ENCODE assay signal across 9 cellular contexts in the genomic region with DNA sequence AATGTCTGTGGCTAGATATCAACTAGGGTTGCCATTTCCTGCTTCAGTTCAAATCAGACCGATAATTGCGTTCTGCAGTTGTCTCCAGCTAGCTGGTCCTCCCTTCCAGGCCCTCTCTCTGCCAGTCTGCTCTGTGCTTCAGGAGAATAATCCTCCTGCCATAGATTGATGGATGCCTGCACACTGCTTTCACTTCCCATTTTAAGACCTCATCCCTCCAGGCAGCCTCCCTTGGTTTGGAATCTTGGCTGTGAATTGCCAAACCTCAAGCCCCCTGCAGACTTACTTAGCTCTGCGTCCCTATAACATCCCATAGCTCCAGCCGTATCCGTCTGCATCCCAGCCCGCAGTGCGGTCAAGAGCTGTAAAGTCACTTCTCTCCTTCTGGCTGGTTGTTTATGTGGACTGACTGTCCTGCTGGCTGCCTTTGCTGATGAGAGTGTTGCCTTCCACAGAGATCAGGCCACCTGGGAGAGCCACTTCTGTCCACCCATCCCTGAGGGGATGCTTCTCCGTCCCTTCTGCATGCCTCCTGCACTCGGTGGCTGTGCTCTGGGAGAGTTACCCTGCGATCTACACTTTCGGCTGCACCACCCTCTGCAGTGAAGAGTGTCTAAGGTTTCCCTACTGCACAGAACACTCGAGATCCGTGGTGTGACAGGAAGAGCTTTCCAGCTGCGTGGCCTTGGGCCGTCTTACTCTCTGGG. TPM values are rescaled to one million over a fixed set of nuclear protein-coding genes. Genes with fewer than 3 reads are reported as not detected.
DNase-seq lines count a peak whose midpoint lies in the region; ATAC-seq and TF ChIP-seq lines count a peak whose summit lies in the region.
"Had no signal": no experiment of that assay in that cellular context is flagged by ENCODE, and none has a peak within 500 bp of the region (broad histone marks: within the 10 kb centered on the region; RNA-seq: fewer than 3 reads in every experiment).

No MANE protein-coding gene starts in this region.

- no peaks in the 10 kb centered on the region for H3K36me3 Mint-ChIP-seq in IgD-negative memory B cell
- no peaks in the 10 kb centered on the region for H3K36me3 Mint-ChIP-seq in activated T-helper 1 cell treated with anti-CD3 and anti-CD28 coated beads, Interleukin-12 subunit alpha, Interleukin-12 subunit beta, Interleukin-2, Interleukin-4 antibody, amounts not matched to agents 30 ng/mL and 10 ng/mL and 1 ng/mL, durations not matched to agents 14 hours and 24 hours and 36 hours (ENCODE audit: low read depth)

- 76% methylated on average over 15 of the region's 15 CpGs for WGBS in lung, 2 donors

- H3K4me3 Mint-ChIP-seq in IgD-negative memory B cell, result peak overlapping the region in 2 of 4 donors; percentile 49 to 57
- H3K4me3 Mint-ChIP-seq in activated T-helper 1 cell treated with anti-CD3 and anti-CD28 coated beads, Interleukin-12 subunit alpha, Interleukin-12 subunit beta, Interleukin-2, Interleukin-4 antibody, amounts not matched to agents 30 ng/mL and 10 ng/mL and 1 ng/mL, durations not matched to agents 14 hours and 24 hours and 36 hours, result peak overlapping the region; percentile 48

- ATAC-seq in lung (ENCODE audit: insufficient read depth, low FRiP score), result no peak
- ATAC-seq in GM18502 (IDR thresholded peaks at IDR 0.05; ENCODE audit: poor library complexity, unreplicated experiment), result no peak
- no peak for ATAC-seq in HG03432 (IDR thresholded peaks at IDR 0.05; ENCODE audit: unreplicated experiment)

- DNase-seq in activated T-helper 1 cell treated with anti-CD3 and anti-CD28 coated beads, Interleukin-12 subunit alpha, Interleukin-12 subunit beta, Interleukin-2, Interleukin-4 antibody, amounts not matched to agents 30 ng/mL and 10 ng/mL and 1 ng/mL, durations not matched to agents 14 hours and 24 hours and 36 hours (ENCODE audit: low spot score), result no peak
- no peak for DNase-seq in lung (ENCODE audit: low spot score)
- no peak for DNase-seq in HCEC 1CT
- no peak for DNase-seq in HuH-7.5 (ENCODE audit: low spot score)

- H3K4me1 ChIP-seq in ACC112 (ENCODE audit: control insufficient read depth, insufficient read depth, low read length, unreplicated experiment), result peaks cover 82% of the 10 kb centered on the region
- peaks cover 11 to 31% of the 10 kb centered on the region in 2 donors for H3K4me1 ChIP-seq in lung (ENCODE audit: control insufficient read depth in 2 of 2, insufficient read depth in 2 of 2, low read length in 2 of 2)

- no peak overlapping the region for H2AFZ ChIP-seq in ACC112 (ENCODE audit: low read length, unreplicated experiment)

- H3K4me3 ChIP-seq in ACC112 (ENCODE audit: low read depth, low read length), result peak overlapping the region; percentile 68
- no peak overlapping the region for H3K4me3 ChIP-seq in lung
- H3K4me3 ChIP-seq: dorsolateral prefrontal cortex had no signal

- H3K9me3 Mint-ChIP-seq in IgD-negative memory B cell, result no peaks in the 10 kb centered on the region
- no peaks in the 10 kb centered on the region for H3K9me3 Mint-ChIP-seq in activated T-helper 1 cell treated with anti-CD3 and anti-CD28 coated beads, Interleukin-12 subunit alpha, Interleukin-12 subunit beta, Interleukin-2, Interleukin-4 antibody, amounts not matched to agents 30 ng/mL and 10 ng/mL and 1 ng/mL, durations not matched to agents 14 hours and 24 hours and 36 hours

- H3K4me1 Mint-ChIP-seq in IgD-negative memory B cell, result peaks cover 61 to 72% (median 65%) of the 10 kb centered on the region in 3 donors
- peaks cover 90% of the 10 kb centered on the region for H3K4me1 Mint-ChIP-seq in activated T-helper 1 cell treated with anti-CD3 and anti-CD28 coated beads, Interleukin-12 subunit alpha, Interleukin-12 subunit beta, Interleukin-2, Interleukin-4 antibody, amounts not matched to agents 30 ng/mL and 10 ng/mL and 1 ng/mL, durations not matched to agents 14 hours and 24 hours and 36 hours (ENCODE audit: low read depth)

- intact Hi-C loops in activated T-helper 1 cell treated with anti-CD3 and anti-CD28 coated beads, Interleukin-12 subunit alpha, Interleukin-12 subunit beta, Interleukin-2, Interleukin-4 antibody, amounts not matched to agents 30 ng/mL and 10 ng/mL and 1 ng/mL, durations not matched to agents 14 hours and 24 hours and 36 hours (cut with micrococcal nuclease), result no loop called here

- H3K27me3 ChIP-seq in ACC112 (ENCODE audit: insufficient read depth, low read length), result no peaks in the 10 kb centered on the region
- no peaks in the 10 kb centered on the region for H3K27me3 ChIP-seq in lung (ENCODE audit: control insufficient read depth, insufficient read depth)
- H3K27me3 ChIP-seq: dorsolateral prefrontal cortex had no signal

- no peaks in the 10 kb centered on the region for H3K27me3 Mint-ChIP-seq in IgD-negative memory B cell
- H3K27me3 Mint-ChIP-seq in activated T-helper 1 cell treated with anti-CD3 and anti-CD28 coated beads, Interleukin-12 subunit alpha, Interleukin-12 subunit beta, Interleukin-2, Interleukin-4 antibody, amounts not matched to agents 30 ng/mL and 10 ng/mL and 1 ng/mL, durations not matched to agents 14 hours and 24 hours and 36 hours (ENCODE audit: insufficient read depth), result no peaks in the 10 kb centered on the region

- peak overlapping the region in 2 of 3 donors; percentile 87 to 99 for H3K27ac Mint-ChIP-seq in IgD-negative memory B cell
- peak overlapping the region; percentile 99 for H3K27ac Mint-ChIP-seq in activated T-helper 1 cell treated with anti-CD3 and anti-CD28 coated beads, Interleukin-12 subunit alpha, Interleukin-12 subunit beta, Interleukin-2, Interleukin-4 antibody, amounts not matched to agents 30 ng/mL and 10 ng/mL and 1 ng/mL, durations not matched to agents 14 hours and 24 hours and 36 hours

- TF ChIP-seq CTCF in lung (IDR thresholded peaks at IDR 0.05; ENCODE audit: control extremely low read depth, extremely low read depth), result no peak

- H3K27ac ChIP-seq in ACC112 (ENCODE audit: low read depth, low read length), result peak overlapping the region; percentile 100
- H3K27ac ChIP-seq in lung (ENCODE audit: low read depth in 1 of 2, low read length in 1 of 2), result peak overlapping the region; percentile 84 to 93

- no peaks in the 10 kb centered on the region for H3K36me3 ChIP-seq in ACC112 (ENCODE audit: insufficient read depth, low read length)
- H3K36me3 ChIP-seq in lung (ENCODE audit: control insufficient read depth in 2 of 2, insufficient read depth in 2 of 2, low read length in 2 of 2), result no peaks in the 10 kb centered on the region

- no peaks in the 10 kb centered on the region for H3K9me3 ChIP-seq in lung (ENCODE audit: control insufficient read depth in 2 of 2, insufficient read depth in 1 of 2, low read length in 1 of 2)

- no peaks in the 10 kb centered on the region for H3K79me2 ChIP-seq in ACC112 (ENCODE audit: control insufficient read depth, insufficient read depth, low read length, unreplicated experiment)

RNA-seq across cellular contexts. Expression of gene KLF6, which starts 22.4 kb away (rescaled TPM):
- polyA plus RNA-seq in IgD-negative memory B cell, result 1,101 TPM
- total RNA-seq in activated T-helper 1 cell treated with anti-CD3 and anti-CD28 coated beads, Interleukin-12 subunit alpha, Interleukin-12 subunit beta, Interleukin-2, Interleukin-4 antibody, amounts not matched to agents 30 ng/mL and 10 ng/mL and 1 ng/mL, durations not matched to agents 14 hours and 24 hours and 36 hours, result 110 and 113 TPM in 2 replicates
- total RNA-seq in lung, result 100 to 1,000 TPM; 173 to 264 TPM
- polyA plus RNA-seq in lung, result 100 to 1,000 TPM in 1 of 2 donors, 10 to 100 TPM in 1; 45.6 to 146 TPM
